ENCODE assay signal across 9 cellular contexts in the genomic region with DNA sequence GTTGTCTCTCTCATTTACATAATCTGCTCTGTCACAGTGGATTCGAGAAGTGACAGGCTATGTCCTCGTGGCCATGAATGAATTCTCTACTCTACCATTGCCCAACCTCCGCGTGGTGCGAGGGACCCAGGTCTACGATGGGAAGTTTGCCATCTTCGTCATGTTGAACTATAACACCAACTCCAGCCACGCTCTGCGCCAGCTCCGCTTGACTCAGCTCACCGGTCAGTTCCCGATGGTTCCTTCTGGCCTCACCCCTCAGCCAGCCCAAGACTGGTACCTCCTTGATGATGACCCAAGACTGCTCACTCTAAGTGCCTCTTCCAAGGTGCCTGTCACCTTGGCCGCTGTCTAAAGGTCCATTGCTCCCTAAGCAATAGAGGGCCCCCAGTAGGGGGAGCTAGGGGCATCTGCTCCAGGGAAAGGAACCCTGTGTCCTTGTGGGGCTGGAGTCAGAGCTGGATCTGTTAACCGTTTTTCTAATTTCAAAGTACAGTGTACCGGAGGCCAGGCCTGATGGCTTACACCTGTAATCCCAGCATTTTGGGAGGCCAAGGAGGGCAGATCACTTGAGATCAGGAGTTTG. TPM values are rescaled to one million over a fixed set of nuclear protein-coding genes. Genes with fewer than 3 reads are reported as not detected.
A peak's percentile ranks its signal among the peaks of the same experiment; 100 is the strongest.
DNase-seq lines count a peak whose midpoint lies in the region; ATAC-seq and TF ChIP-seq lines count a peak whose summit lies in the region.
"Had no signal": no experiment of that assay in that cellular context is flagged by ENCODE, and none has a peak within 500 bp of the region (broad histone marks: within the 10 kb centered on the region; RNA-seq: fewer than 3 reads in every experiment).

No MANE protein-coding gene starts in this region.

- TF ChIP-seq EP300 in suprapubic skin (IDR thresholded peaks at IDR 0.05) = no peak

- peak; percentile 42; the same call in 2 of the 3 replicates for ATAC-seq in SK-N-SH treated with all-trans-retinoic acid at 6 μM for 48 hours

- TF ChIP-seq CTCF in AG04450 (IDR thresholded peaks at IDR 0.05; ENCODE audit: low read depth, low read length) = peak; percentile 37
- peak; percentile 56 for TF ChIP-seq CTCF in GM12874 (IDR thresholded peaks at IDR 0.05; ENCODE audit: insufficient read depth, low read depth, low read length)
- TF ChIP-seq CTCF in fibroblast of mammary gland (conservative IDR thresholded peaks at IDR 0.05; ENCODE audit: control insufficient read depth, insufficient read depth, low read depth, low read length) = peak; percentile 50
- no peak for TF ChIP-seq CTCF in suprapubic skin (IDR thresholded peaks at IDR 0.05)

- peaks cover 14% of the 10 kb centered on the region for H3K36me3 ChIP-seq in suprapubic skin
- H3K36me3 ChIP-seq: right atrium auricular region had no signal

- no peak overlapping the region for H3K4me3 ChIP-seq in AG04450 (ENCODE audit: low read depth, low read length)
- no peak overlapping the region for H3K4me3 ChIP-seq in fibroblast of mammary gland (ENCODE audit: control insufficient read depth, low read depth, low read length)
- no peak overlapping the region for H3K4me3 ChIP-seq in suprapubic skin
- H3K4me3 ChIP-seq: right atrium auricular region had no signal

- WGBS in suprapubic skin = 91% methylated on average over 15 of the region's 15 CpGs

- TF ChIP-seq POLR2A in suprapubic skin (IDR thresholded peaks at IDR 0.05) = no peak

- POLR2A ChIA-PET in AG04450 (lab: Yijun Ruan, JAX) = interaction anchor here (0.9 kb wide), 1 partner anchor 19 kb away, joined by 13 read pairs; a partner anchor contains a TSS

- H3K27me3 ChIP-seq in AG04450 (ENCODE audit: control insufficient read depth, insufficient read depth, low read length) (peaks cover 39% of the 10 kb centered on the region), suprapubic skin (no peaks in the 10 kb centered on the region)
- H3K27me3 ChIP-seq: right atrium auricular region had no signal

- H3K4me1 ChIP-seq in suprapubic skin = peaks cover 33% of the 10 kb centered on the region

- no peaks in the 10 kb centered on the region; the same call in 1 of the 2 replicates for H3K9me3 ChIP-seq in AG04450 (ENCODE audit: control insufficient read depth, insufficient read depth, low read length)
- no peaks in the 10 kb centered on the region for H3K9me3 ChIP-seq in suprapubic skin
- H3K9me3 ChIP-seq: right atrium auricular region had no signal

- DNase-seq in AG04450 (ENCODE audit: low read depth, low spot score) (no peak), fibroblast of mammary gland (ENCODE audit: low read depth) (peak; percentile 21), suprapubic skin (ENCODE audit: low spot score in 2 of 2) (no peak), NOMO-1 (lab: John Stamatoyannopoulos, UW; ENCODE audit: unreplicated experiment in 2 of 2) (no peak), LoVo (ENCODE audit: low spot score) (no peak), NCI-H2081 (lab: John Stamatoyannopoulos, UW) (no peak)

- CTCF ChIA-PET in AG04450 (lab: Charles Lee) = no interaction called here

- H3K27ac ChIP-seq in AG04450 (ENCODE audit: low read depth, low read length) (no peak overlapping the region), suprapubic skin (no peak overlapping the region)
- H3K27ac ChIP-seq: right atrium auricular region had no signal

TF ChIP-seq in SK-N-SH treated with all-trans-retinoic acid at 6 μM for 48 hours, 23 proteins besides CTCF, POLR2A, EP300 and RAD21:
- TF ChIP-seq, protein P1, sequence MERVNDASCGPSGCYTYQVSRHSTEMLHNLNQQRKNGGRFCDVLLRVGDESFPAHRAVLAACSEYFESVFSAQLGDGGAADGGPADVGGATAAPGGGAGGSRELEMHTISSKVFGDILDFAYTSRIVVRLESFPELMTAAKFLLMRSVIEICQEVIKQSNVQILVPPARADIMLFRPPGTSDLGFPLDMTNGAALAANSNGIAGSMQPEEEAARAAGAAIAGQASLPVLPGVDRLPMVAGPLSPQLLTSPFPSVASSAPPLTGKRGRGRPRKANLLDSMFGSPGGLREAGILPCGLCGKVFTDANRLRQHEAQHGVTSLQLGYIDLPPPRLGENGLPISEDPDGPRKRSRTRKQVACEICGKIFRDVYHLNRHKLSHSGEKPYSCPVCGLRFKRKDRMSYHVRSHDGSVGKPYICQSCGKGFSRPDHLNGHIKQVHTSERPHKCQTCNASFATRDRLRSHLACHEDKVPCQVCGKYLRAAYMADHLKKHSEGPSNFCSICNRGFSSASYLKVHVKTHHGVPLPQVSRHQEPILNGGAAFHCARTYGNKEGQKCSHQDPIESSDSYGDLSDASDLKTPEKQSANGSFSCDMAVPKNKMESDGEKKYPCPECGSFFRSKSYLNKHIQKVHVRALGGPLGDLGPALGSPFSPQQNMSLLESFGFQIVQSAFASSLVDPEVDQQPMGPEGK (CRISPR knock-in tag; IDR thresholded peaks at IDR 0.05; ENCODE audit: borderline replicate concordance) = no peak
- no peak for TF ChIP-seq ISL1 (CRISPR knock-in tag; IDR thresholded peaks at IDR 0.05)

RNA-seq across cellular contexts. Expression of a gene that starts 5.1 kb away (rescaled TPM):
- polyA plus RNA-seq in AG04450 (2011; rRNA removed) = 1.7 and 2.1 TPM in 2 replicates
- polyA minus RNA-seq in AG04450 (2011; rRNA and poly(A)+ RNA removed) = 1.7 and 2.7 TPM in 2 replicates
- 100 to 1,000 TPM; 147 to 226 (median 181) TPM for total RNA-seq in suprapubic skin

RNA-seq across cellular contexts. Expression of a gene that starts 19.3 kb away (rescaled TPM):
- polyA plus RNA-seq in AG04450 (2011; rRNA removed) = 169 and 223 TPM in 2 replicates
- polyA minus RNA-seq in AG04450 (2011; rRNA and poly(A)+ RNA removed) = 69.1 and 79.9 TPM in 2 replicates
- total RNA-seq in suprapubic skin = 100 to 1,000 TPM; 103 to 153 (median 117) TPM

RNA-seq across cellular contexts. Expression of a gene that starts 31.4 kb away (rescaled TPM):
- 7,461 and 7,686 TPM in 2 replicates for polyA plus RNA-seq in AG04450 (2011; rRNA removed)
- 1,161 and 1,303 TPM in 2 replicates for polyA minus RNA-seq in AG04450 (2011; rRNA and poly(A)+ RNA removed)
- total RNA-seq in suprapubic skin = 1,000 to 10,000 TPM; 2,523 to 6,346 (median 5,689) TPM

RNA-seq across cellular contexts. Expression of a gene that starts 33.0 kb away (rescaled TPM):
- 1.5 and 1.9 TPM in 2 replicates for polyA plus RNA-seq in AG04450 (2011; rRNA removed)
- 6.9 and 8.0 TPM in 2 replicates for polyA minus RNA-seq in AG04450 (2011; rRNA and poly(A)+ RNA removed)
- 1 to 10 TPM; 2.1 to 5.6 (median 3.4) TPM for total RNA-seq in suprapubic skin

RNA-seq across cellular contexts. Expression of a gene that starts 43.0 kb away (rescaled TPM):
- 127 and 140 TPM in 2 replicates for polyA plus RNA-seq in AG04450 (2011; rRNA removed)
- polyA minus RNA-seq in AG04450 (2011; rRNA and poly(A)+ RNA removed) = 246 and 296 TPM in 2 replicates
- total RNA-seq in suprapubic skin = 100 to 1,000 TPM in 2 of 4 donors, 10 to 100 TPM in 2; 73.1 to 128 (median 103) TPM

Comparison
In these comparisons a context has a peak if more than half of its experiments do, and no peak if none do; other contexts are left out.
1. CTCF ChIP-seq: peak in AG04450 (single experiment), GM12874 (single experiment) and fibroblast of mammary gland (single experiment); none in suprapubic skin (0 of 2).